ENCODE assay signal across 23 cellular contexts in genomic region chr2:69689969-69690368, GRCh38.
"Had no signal": no experiment of that assay in that cellular context is flagged by ENCODE, and none has a peak within 500 bp of the region (broad histone marks: within the 10 kb centered on the region; RNA-seq: fewer than 3 reads in every experiment).

No MANE protein-coding gene starts in this region.

- H3K9me3 ChIP-seq: MG63 had no signal

- H3K36me3 ChIP-seq: MG63 had no signal

- H3K9me3 Mint-ChIP-seq: activated T-cell treated with anti-CD3 and anti-CD28 coated beads, Interleukin-2, amount 50 U/mL, for 24 hours; activated T-helper 1 cell treated with anti-CD3 and anti-CD28 coated beads, Interleukin-12 subunit alpha, Interleukin-12 subunit beta, Interleukin-2, Interleukin-4 antibody, amounts not matched to agents 30 ng/mL and 10 ng/mL and 1 ng/mL, durations not matched to agents 14 hours and 24 hours and 36 hours had no signal

- FAIRE-seq: colon had no signal

- ATAC-seq: activated CD4-positive, CD25-positive, alpha-beta regulatory T cell treated with anti-CD3 and anti-CD28 coated beads, Interleukin-2, amount 50 U/mL, for 24 hours; activated CD8-positive, alpha-beta memory T cell treated with anti-CD3 and anti-CD28 coated beads, Interleukin-2, amount 10 ng/mL, durations not matched to agents 7 days and 5 days had no signal

- H3K27me3 Mint-ChIP-seq: activated CD8-positive, alpha-beta memory T cell treated with anti-CD3 and anti-CD28 coated beads, Interleukin-2, amount 10 ng/mL, durations not matched to agents 7 days and 5 days; activated naive CD8-positive, alpha-beta T cell treated with anti-CD3 and anti-CD28 coated beads for 36 hours; activated T-cell treated with anti-CD3 and anti-CD28 coated beads, Interleukin-2, amount 50 U/mL, for 24 hours had no signal

- H3K4me3 ChIP-seq: MG63 had no signal

- DNase-seq: activated CD4-positive, alpha-beta T cell treated with anti-CD3 and anti-CD28 coated beads for 4 hours; activated CD8-positive, alpha-beta memory T cell treated with anti-CD3 and anti-CD28 coated beads, Interleukin-2, amount 10 ng/mL, durations not matched to agents 7 days and 5 days; activated effector memory CD4-positive, alpha-beta T cell treated with anti-CD3 and anti-CD28 coated beads, Interleukin-2, amount 50 U/mL, for 16 hours; activated naive CD4-positive, alpha-beta T cell treated with Interleukin-2 at 50 U/mL for 16 hours; activated naive CD8-positive, alpha-beta T cell treated with anti-CD3 and anti-CD28 coated beads for 36 hours; activated T-cell treated with anti-CD3 and anti-CD28 coated beads, Interleukin-2, amount 50 U/mL, for 24 hours; anterior cingulate cortex; cerebellar nuclear complex; MG63; MV-4-11; NCI-H1092 treated with DMSO at 0.1 percent for 48 hours; NCI-H1417 treated with DMSO at 0.1 percent for 48 hours; NCI-H1694; NCI-H2029; NCI-H2107; NCI-H345; NCI-H510A; NCI-H526 treated with DMSO at 0.1 percent for 48 hours; NCI-H82; SIG-M5 had no signal

- H3K27ac Mint-ChIP-seq: activated T-helper 1 cell treated with anti-CD3 and anti-CD28 coated beads, Interleukin-12 subunit alpha, Interleukin-12 subunit beta, Interleukin-2, Interleukin-4 antibody, amounts not matched to agents 30 ng/mL and 10 ng/mL and 1 ng/mL, durations not matched to agents 14 hours and 24 hours and 36 hours had no signal

- H3K4me3 Mint-ChIP-seq: activated CD8-positive, alpha-beta memory T cell treated with anti-CD3 and anti-CD28 coated beads, Interleukin-2, amount 10 ng/mL, durations not matched to agents 7 days and 5 days; activated T-helper 1 cell treated with anti-CD3 and anti-CD28 coated beads, Interleukin-12 subunit alpha, Interleukin-12 subunit beta, Interleukin-2, Interleukin-4 antibody, amounts not matched to agents 30 ng/mL and 10 ng/mL and 1 ng/mL, durations not matched to agents 14 hours and 24 hours and 36 hours had no signal

- H3K27me3 ChIP-seq: MG63 had no signal
